Comparison of ENCODE assay signal across 22 cellular contexts in genomic region chr18:28080876-28081300, GRCh38.
DNase-seq lines count a peak whose midpoint lies in the region; ATAC-seq, FAIRE-seq and TF ChIP-seq lines count a peak whose summit lies in the region.
"Had no signal": no experiment of that assay in that cellular context is flagged by ENCODE, and none has a peak within 500 bp of the region (broad histone marks: within the 10 kb centered on the region; RNA-seq: fewer than 3 reads in every experiment).

No MANE protein-coding gene starts in this region.

- no peak for TF ChIP-seq EP300 in A549 (IDR thresholded peaks at IDR 0.05)

- H3K27me3 Mint-ChIP-seq in WTC11 (ENCODE audit: low read depth) = peaks cover 23% of the 10 kb centered on the region
- H3K27me3 Mint-ChIP-seq: activated CD4-positive, alpha-beta T cell treated with anti-CD3 and anti-CD28 coated beads, Interleukin-2, amount 10 ng/mL, durations not matched to agents 7 days and 5 days; stimulated activated naive B cell treated with anti-CD40 and anti-IgM and Interleukin-4, amounts not matched to agents 10 μg/mL and 1 μg/mL and 100 μg/mL, for 72 hours had no signal

- H4K20me1 ChIP-seq in hepatocyte (ENCODE audit: insufficient read depth, poor library complexity, severe bottlenecking) = no peaks in the 10 kb centered on the region

- POLR2A ChIA-PET in A549 (lab: Yijun Ruan, JAX) = no interaction called here
- POLR2A ChIA-PET in HEK293 (lab: Yijun Ruan, JAX) = interaction anchor here (1.2 kb wide), 1 partner anchor 96 kb away, joined by 5 read pairs; the partner anchor contains the start of gene CDH2
- POLR2A ChIA-PET in WTC11 (lab: Charles Lee) = no interaction called here

- no peaks in the 10 kb centered on the region for H3K36me3 Mint-ChIP-seq in WTC11
- H3K36me3 Mint-ChIP-seq: stimulated activated naive B cell treated with anti-CD40 and anti-IgM and Interleukin-4, amounts not matched to agents 10 μg/mL and 1 μg/mL and 100 μg/mL, for 72 hours had no signal

- no peaks in the 10 kb centered on the region for H3K9me3 Mint-ChIP-seq in WTC11
- H3K9me3 Mint-ChIP-seq: activated CD4-positive, alpha-beta T cell treated with anti-CD3 and anti-CD28 coated beads, Interleukin-2, amount 10 ng/mL, durations not matched to agents 7 days and 5 days had no signal

- peaks cover 20% of the 10 kb centered on the region for H3K4me1 Mint-ChIP-seq in WTC11
- H3K4me1 Mint-ChIP-seq: activated CD4-positive, alpha-beta T cell treated with anti-CD3 and anti-CD28 coated beads, Interleukin-2, amount 10 ng/mL, durations not matched to agents 7 days and 5 days had no signal

- H3K4me2 ChIP-seq in A549 (peak overlapping the region; percentile 83), hepatocyte (no peak overlapping the region)

- DNase-seq in A549 (ENCODE audit: low read depth in 1 of 2, low spot score in 1 of 2) (no peak), NAMALWA (ENCODE audit: low spot score) (peak; percentile 5), hepatocyte (ENCODE audit: low spot score) (no peak), GM12891 (ENCODE audit: insufficient read length, low spot score) (no peak), WTC11 (ENCODE audit: low spot score) (no peak)
- DNase-seq in effector memory CD4-positive, alpha-beta T cell = no peak
- DNase-seq: activated CD4-positive, alpha-beta T cell treated with anti-CD3 and anti-CD28 coated beads, Interleukin-2, amount 10 ng/mL, durations not matched to agents 7 days and 5 days; activated CD8-positive, alpha-beta memory T cell treated with anti-CD3 and anti-CD28 coated beads, Interleukin-2, amount 50 U/mL, for 48 hours; C1 segment of cervical spinal cord; colonic mucosa; foreskin melanocyte; left ventricle myocardium inferior; NCI-H146; occipital lobe; right cardiac atrium; stimulated activated naive B cell treated with anti-CD40 and anti-IgM and Interleukin-4, amounts not matched to agents 10 μg/mL and 1 μg/mL and 100 μg/mL, for 72 hours; SW 1271 had no signal

- 42% methylated on average over 1 of the region's 1 CpG for WGBS in A549 (ENCODE audit: missing lambda C conversion rate)
- 57% methylated on average over 1 of the region's 1 CpG for WGBS in hepatocyte (ENCODE audit: low lambda C conversion rate, missing lambda C conversion rate)

- TF ChIP-seq CTCF in A549 (IDR thresholded peaks at IDR 0.05) = no peak
- no peak for TF ChIP-seq CTCF in HEK293 (tag by site-specific recombination; IDR thresholded peaks at IDR 0.05)
- TF ChIP-seq CTCF in hepatocyte (IDR thresholded peaks at IDR 0.05; ENCODE audit: poor library complexity) = no peak
- no peak for TF ChIP-seq CTCF in WTC11 (IDR thresholded peaks at IDR 0.05)

- H3K4me1 ChIP-seq in A549 (peaks cover 71% of the 10 kb centered on the region), HEK293 (ENCODE audit: control insufficient read depth, insufficient read depth, low read length) (peaks cover 7% of the 10 kb centered on the region; the same call in 1 of the 2 replicates), hepatocyte (ENCODE audit: insufficient read depth) (peaks cover 19% of the 10 kb centered on the region)
- no peaks in the 10 kb centered on the region for H3K4me1 ChIP-seq in effector memory CD4-positive, alpha-beta T cell (ENCODE audit: control insufficient read depth, insufficient read depth, low read length, poor library complexity, severe bottlenecking)
- H3K4me1 ChIP-seq: colonic mucosa, tibial nerve had no signal

- H3K27me3 ChIP-seq in hepatocyte = no peaks in the 10 kb centered on the region
- no peaks in the 10 kb centered on the region for H3K27me3 ChIP-seq in effector memory CD4-positive, alpha-beta T cell (replicated peaks; ENCODE audit: control insufficient read depth, insufficient read depth, low read length, poor library complexity, severe bottlenecking)
- H3K27me3 ChIP-seq: colonic mucosa, tibial nerve had no signal

- no peak overlapping the region for H3K4me3 Mint-ChIP-seq in WTC11
- H3K4me3 Mint-ChIP-seq: activated CD4-positive, alpha-beta T cell treated with anti-CD3 and anti-CD28 coated beads, Interleukin-2, amount 10 ng/mL, durations not matched to agents 7 days and 5 days; stimulated activated naive B cell treated with anti-CD40 and anti-IgM and Interleukin-4, amounts not matched to agents 10 μg/mL and 1 μg/mL and 100 μg/mL, for 72 hours had no signal

- H3K4me3 ChIP-seq in A549 (no peak overlapping the region), HEK293 (ENCODE audit: low read depth, low read length) (no peak overlapping the region), hepatocyte (no peak overlapping the region)
- H3K4me3 ChIP-seq in effector memory CD4-positive, alpha-beta T cell (ENCODE audit: insufficient read depth, low read depth, low read length, poor library complexity, severe bottlenecking) = no peak overlapping the region
- H3K4me3 ChIP-seq: colonic mucosa, HAP-1, left ventricle myocardium inferior, tibial nerve had no signal

- H2AFZ ChIP-seq in hepatocyte = no peak overlapping the region

- peak overlapping the region; percentile 76 to 82 for H3K27ac ChIP-seq in A549
- H3K27ac ChIP-seq in HEK293 (ENCODE audit: extremely low read depth, low read depth, low read length) = no peak overlapping the region
- H3K27ac ChIP-seq in hepatocyte = peak overlapping the region; percentile 51
- H3K27ac ChIP-seq in effector memory CD4-positive, alpha-beta T cell (ENCODE audit: insufficient read depth, low read length, poor library complexity, severe bottlenecking) = no peak overlapping the region
- H3K27ac ChIP-seq: colonic mucosa, tibial nerve had no signal

- H3K9me3 ChIP-seq in A549 = no peaks in the 10 kb centered on the region
- H3K9me3 ChIP-seq in HEK293 (ENCODE audit: control insufficient read depth, insufficient read depth, low read depth, low read length) = no peaks in the 10 kb centered on the region
- no peaks in the 10 kb centered on the region for H3K9me3 ChIP-seq in hepatocyte (ENCODE audit: low read depth)
- no peaks in the 10 kb centered on the region for H3K9me3 ChIP-seq in effector memory CD4-positive, alpha-beta T cell (ENCODE audit: control insufficient read depth, low read length)
- H3K9me3 ChIP-seq: colonic mucosa, HAP-1, left ventricle myocardium inferior, tibial nerve had no signal

- TF ChIP-seq RAD21 in A549 (conservative IDR thresholded peaks at IDR 0.05 in 1 of 2, IDR thresholded peaks at IDR 0.05 in 1 of 2) = no peak

- FAIRE-seq in A549 (lab: Jason Lieb, UNC) (no peak), GM12891 (lab: Jason Lieb, UNC) (no peak)
- FAIRE-seq: endothelial cell of umbilical vein had no signal

- H3K27ac Mint-ChIP-seq in WTC11 = no peak overlapping the region
- H3K27ac Mint-ChIP-seq: activated CD4-positive, alpha-beta T cell treated with anti-CD3 and anti-CD28 coated beads, Interleukin-2, amount 10 ng/mL, durations not matched to agents 7 days and 5 days; stimulated activated naive B cell treated with anti-CD40 and anti-IgM and Interleukin-4, amounts not matched to agents 10 μg/mL and 1 μg/mL and 100 μg/mL, for 72 hours had no signal

- peaks cover 36% of the 10 kb centered on the region for H3K79me2 ChIP-seq in hepatocyte

- CTCF ChIA-PET in A549 (lab: Yijun Ruan, JAX) (no interaction called here), HEK293 (lab: Yijun Ruan, JAX) (interaction anchor here (0.6 to 1.2 kb wide), 3 partner anchors 93 to 472 kb away, joined by 3 read pairs; no protein-coding TSS in a partner anchor), WTC11 (lab: Charles Lee) (no interaction called here)

- TF ChIP-seq POLR2A in A549 (IDR thresholded peaks at IDR 0.05; ENCODE audit: low read length) = no peak
- no peak for TF ChIP-seq POLR2A in GM12891 (IDR thresholded peaks at IDR 0.05; ENCODE audit: low read depth, low read length)

- no peaks in the 10 kb centered on the region for H3K9me2 ChIP-seq in hepatocyte (replicated peaks; ENCODE audit: insufficient read depth)

- ATAC-seq in A549 (peak in 1 of 2 experiments; percentile 34; a peak in 3 of 6 replicates), WTC11 (no peak), HG02973 (IDR thresholded peaks at IDR 0.05; ENCODE audit: unreplicated experiment) (no peak)
- ATAC-seq: right cardiac atrium; stimulated activated naive B cell treated with anti-CD40 and anti-IgM and Interleukin-4, amounts not matched to agents 10 μg/mL and 1 μg/mL and 100 μg/mL, for 72 hours had no signal

- H3K36me3 ChIP-seq in HEK293 (ENCODE audit: control insufficient read depth in 2 of 2, insufficient read depth in 1 of 2, low read length in 2 of 2) (no peaks in the 10 kb centered on the region), hepatocyte (replicated peaks; ENCODE audit: insufficient read depth, low read depth) (no peaks in the 10 kb centered on the region)
- no peaks in the 10 kb centered on the region for H3K36me3 ChIP-seq in effector memory CD4-positive, alpha-beta T cell (ENCODE audit: control insufficient read depth, insufficient read depth, low read length)
- H3K36me3 ChIP-seq: colonic mucosa, HAP-1, left ventricle myocardium inferior, tibial nerve had no signal

TF ChIP-seq in A549, 52 proteins besides CTCF, POLR2A, EP300 and RAD21:
- TF ChIP-seq MAFK (IDR thresholded peaks at IDR 0.05; ENCODE audit: partially characterized antibody) = peak; percentile 80
- no peak for TF ChIP-seq FOSB (CRISPR knock-in tag; IDR thresholded peaks at IDR 0.05)

TF ChIP-seq in HEK293, 187 proteins besides CTCF, POLR2A, EP300 and RAD21:
- no peak for TF ChIP-seq ZNF621 (tag by site-specific recombination; IDR thresholded peaks at IDR 0.05)
- peak; percentile 19; the same call in 1 of the 2 replicates for TF ChIP-seq ZBTB20 (tag by site-specific recombination; IDR thresholded peaks at IDR 0.05)
- TF ChIP-seq GLIS2 (tag by site-specific recombination; IDR thresholded peaks at IDR 0.05) = no peak
- peak; percentile 23; the same call in 1 of the 2 replicates for TF ChIP-seq ZNF664 (tag by site-specific recombination; IDR thresholded peaks at IDR 0.05)

TF ChIP-seq in GM12891, 5 proteins besides CTCF, POLR2A, EP300 and RAD21:
- no peak for TF ChIP-seq POU2F2 (IDR thresholded peaks at IDR 0.05; ENCODE audit: low read depth, low read length)

TF ChIP-seq in WTC11, 78 proteins besides CTCF, POLR2A, EP300 and RAD21 (continues in another document):
- TF ChIP-seq, protein P1, sequence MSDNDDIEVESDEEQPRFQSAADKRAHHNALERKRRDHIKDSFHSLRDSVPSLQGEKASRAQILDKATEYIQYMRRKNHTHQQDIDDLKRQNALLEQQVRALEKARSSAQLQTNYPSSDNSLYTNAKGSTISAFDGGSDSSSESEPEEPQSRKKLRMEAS (CRISPR knock-in tag; IDR thresholded peaks at IDR 0.05) = no peak
- TF ChIP-seq FOXP1 (CRISPR knock-in tag; IDR thresholded peaks at IDR 0.05; ENCODE audit: borderline replicate concordance) = no peak
- no peak for TF ChIP-seq RORB (CRISPR knock-in tag; IDR thresholded peaks at IDR 0.05)
- no peak for TF ChIP-seq ZBTB21 (CRISPR knock-in tag; IDR thresholded peaks at IDR 0.05; ENCODE audit: borderline replicate concordance)
- TF ChIP-seq FOXK1 (CRISPR knock-in tag; IDR thresholded peaks at IDR 0.05) = no peak

Comparison
In these comparisons a context has a peak if more than half of its experiments do, and no peak if none do; other contexts are left out.
1. H3K27ac ChIP-seq: peak in A549 (2 of 2) and hepatocyte (single experiment); none in HEK293 (single experiment) and effector memory CD4-positive, alpha-beta T cell (single experiment).